21 cellular contexts compared by ENCODE assay signal in genomic region chr5:133081716-133082115, GRCh38. TPM values are rescaled to one million over a fixed set of nuclear protein-coding genes. Genes with fewer than 3 reads are reported as not detected.
DNase-seq lines count a peak whose midpoint lies in the region; ATAC-seq lines count a peak whose summit lies in the region.
"Had no signal": no experiment of that assay in that cellular context is flagged by ENCODE, and none has a peak within 500 bp of the region (broad histone marks: within the 10 kb centered on the region; RNA-seq: fewer than 3 reads in every experiment).

No MANE protein-coding gene starts in this region.

- H3K27ac Mint-ChIP-seq in activated CD4-positive, alpha-beta T cell treated with anti-CD3 and anti-CD28 coated beads, Interleukin-2, amount 10 ng/mL, durations not matched to agents 24 days and 14 days, result peak overlapping the region; percentile 84
- peak overlapping the region; percentile 18 for H3K27ac Mint-ChIP-seq in activated naive CD8-positive, alpha-beta T cell
- H3K27ac Mint-ChIP-seq in naive B cell, result peak overlapping the region in 4 of 6 donors; percentile 47 to 89 (median 76)

- no peak for DNase-seq in activated CD4-positive, alpha-beta T cell treated with anti-CD3 and anti-CD28 coated beads, Interleukin-2, amount 10 ng/mL, durations not matched to agents 24 days and 14 days
- no peak for DNase-seq in activated CD4-positive, alpha-beta T cell treated with anti-CD3 and anti-CD28 coated beads, Interleukin-2, amount 50 U/mL, for 4 hours
- DNase-seq in GM04504 (ENCODE audit: low read depth) (peak; percentile 3), naive B cell (no peak), cortex of kidney (lab: John Stamatoyannopoulos, UW) (no peak), AG08395 (ENCODE audit: low spot score) (no peak)
- DNase-seq: activated CD4-positive, alpha-beta T cell treated with anti-CD3 and anti-CD28 coated beads for 4 hours; activated T-cell treated with anti-CD3 and anti-CD28 coated beads for 4 hours; brain microvascular endothelial cell; Kasumi-1; kidney; lower lobe of right lung; NCI-H1092; NCI-H2029 treated with DMSO at 0.1 percent for 48 hours; NCI-H446; pancreas; SIG-M5; transverse colon had no signal

- intact Hi-C loops in activated CD4-positive, alpha-beta T cell treated with anti-CD3 and anti-CD28 coated beads, Interleukin-2, amount 10 ng/mL, durations not matched to agents 24 days and 14 days (cut with micrococcal nuclease), result loop anchor here (2.0 kb wide), 1 partner anchor 29 kb away; the partner anchor contains the start of gene HSPA4

- H3K4me3 Mint-ChIP-seq in activated CD4-positive, alpha-beta T cell treated with anti-CD3 and anti-CD28 coated beads, Interleukin-2, amount 10 ng/mL, durations not matched to agents 24 days and 14 days, result peak overlapping the region; percentile 39
- H3K4me3 Mint-ChIP-seq in activated naive CD8-positive, alpha-beta T cell, result no peak overlapping the region
- H3K4me3 Mint-ChIP-seq in naive B cell, result no peak overlapping the region
- H3K4me3 Mint-ChIP-seq: GM23338 had no signal

- H3K9me3 Mint-ChIP-seq in activated CD4-positive, alpha-beta T cell treated with anti-CD3 and anti-CD28 coated beads, Interleukin-2, amount 10 ng/mL, durations not matched to agents 24 days and 14 days, result no peaks in the 10 kb centered on the region
- H3K9me3 Mint-ChIP-seq in activated naive CD8-positive, alpha-beta T cell (ENCODE audit: low read depth), result no peaks in the 10 kb centered on the region
- H3K9me3 Mint-ChIP-seq in naive B cell, result peaks cover 0 to 4% (median 0%) of the 10 kb centered on the region in 7 donors
- H3K9me3 Mint-ChIP-seq: GM23338 had no signal

- no peaks in the 10 kb centered on the region for H3K27me3 Mint-ChIP-seq in activated CD4-positive, alpha-beta T cell treated with anti-CD3 and anti-CD28 coated beads, Interleukin-2, amount 10 ng/mL, durations not matched to agents 24 days and 14 days
- no peaks in the 10 kb centered on the region for H3K27me3 Mint-ChIP-seq in activated naive CD8-positive, alpha-beta T cell
- no peaks in the 10 kb centered on the region for H3K27me3 Mint-ChIP-seq in naive B cell

- H3K4me1 Mint-ChIP-seq in activated CD4-positive, alpha-beta T cell treated with anti-CD3 and anti-CD28 coated beads, Interleukin-2, amount 10 ng/mL, durations not matched to agents 24 days and 14 days, result peaks cover 33% of the 10 kb centered on the region
- peaks cover 29% of the 10 kb centered on the region for H3K4me1 Mint-ChIP-seq in activated naive CD8-positive, alpha-beta T cell (ENCODE audit: low read depth)
- H3K4me1 Mint-ChIP-seq in naive B cell, result peaks cover 18 to 29% (median 22%) of the 10 kb centered on the region in 3 donors

- peaks cover 64% of the 10 kb centered on the region for H3K36me3 Mint-ChIP-seq in activated CD4-positive, alpha-beta T cell treated with anti-CD3 and anti-CD28 coated beads, Interleukin-2, amount 10 ng/mL, durations not matched to agents 24 days and 14 days (ENCODE audit: low read depth)
- peaks cover 10% of the 10 kb centered on the region for H3K36me3 Mint-ChIP-seq in activated naive CD8-positive, alpha-beta T cell
- H3K36me3 Mint-ChIP-seq in naive B cell, result peaks cover 10 to 23% of the 10 kb centered on the region in 2 donors

- ATAC-seq in naive B cell (ENCODE audit: low read depth in 2 of 2), result no peak
- ATAC-seq in GM21360 (IDR thresholded peaks at IDR 0.05; ENCODE audit: unreplicated experiment), result no peak
- ATAC-seq: GM23338, lower lobe of right lung, pancreas had no signal

RNA-seq across cellular contexts. Expression of gene HSPA4, which starts 29.9 kb away (rescaled TPM):
- total RNA-seq in activated CD4-positive, alpha-beta T cell treated with anti-CD3 and anti-CD28 coated beads, Interleukin-2, amount 10 ng/mL, durations not matched to agents 24 days and 14 days, result 267 and 270 TPM in 2 replicates
- 100 to 1,000 TPM in 2 of 6 donors, 10 to 100 TPM in 4; 92.4 to 113 (median 96.2) TPM for polyA plus RNA-seq in naive B cell (ENCODE audit: low read depth in 6 of 6)

RNA-seq across cellular contexts. Expression of gene ZCCHC10, which starts 55.4 kb away (rescaled TPM):
- 32.2 and 36.0 TPM in 2 replicates for total RNA-seq in activated CD4-positive, alpha-beta T cell treated with anti-CD3 and anti-CD28 coated beads, Interleukin-2, amount 10 ng/mL, durations not matched to agents 24 days and 14 days
- 100 to 1,000 TPM in 5 of 6 donors, 10 to 100 TPM in 1; 87.0 to 209 (median 123) TPM for polyA plus RNA-seq in naive B cell (ENCODE audit: low read depth in 6 of 6)

Comparison
In these comparisons a context has a peak if more than half of its experiments do, and no peak if none do; other contexts are left out.
1. H3K27ac Mint-ChIP-seq: peak in every context shown above with its lines; median percentile 84 in activated CD4-positive, alpha-beta T cell treated with anti-CD3 and anti-CD28 coated beads, Interleukin-2, amount 10 ng/mL, durations not matched to agents 24 days and 14 days; 76 in naive B cell; 18 in activated naive CD8-positive, alpha-beta T cell.